In the genomic region with DNA sequence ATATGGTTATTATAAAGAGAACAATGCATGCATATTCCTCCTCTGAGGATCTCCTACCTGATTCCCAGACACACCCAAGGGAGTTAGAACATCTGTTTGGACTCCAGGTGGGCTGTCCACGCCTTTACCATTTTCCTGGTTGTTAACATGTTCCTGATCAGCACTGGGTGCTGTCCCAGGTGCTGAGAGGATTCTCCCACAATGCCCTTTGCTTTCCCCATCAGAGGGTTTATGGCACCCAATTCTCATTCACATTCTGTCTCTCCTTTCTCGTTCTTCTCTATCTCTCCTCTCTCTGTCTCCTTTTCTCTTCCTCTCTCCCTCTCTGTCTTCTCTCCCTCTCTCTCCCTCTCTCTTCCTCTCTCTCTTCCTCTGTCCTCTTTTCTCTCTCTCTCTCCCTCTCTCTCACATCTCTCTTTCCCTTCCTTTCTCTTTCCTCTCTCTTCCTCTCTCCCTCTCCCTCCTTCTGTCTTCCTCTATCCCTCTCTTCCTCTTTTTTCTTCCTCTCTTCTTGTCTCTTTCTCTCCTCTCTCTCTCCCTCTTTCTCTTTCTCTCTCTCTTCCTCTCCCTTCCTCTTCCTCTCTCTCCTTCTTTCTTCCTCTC, we compare ENCODE assay signal across 22 cellular contexts. TPM values are rescaled to one million over a fixed set of nuclear protein-coding genes. Genes with fewer than 3 reads are reported as not detected.
DNase-seq lines count a peak whose midpoint lies in the region; ATAC-seq, FAIRE-seq and TF ChIP-seq lines count a peak whose summit lies in the region.
"Had no signal": no experiment of that assay in that cellular context is flagged by ENCODE, and none has a peak within 500 bp of the region (broad histone marks: within the 10 kb centered on the region; RNA-seq: fewer than 3 reads in every experiment).

No MANE protein-coding gene starts in this region.

- no peaks in the 10 kb centered on the region for H3K36me3 ChIP-seq in GM23338 (ENCODE audit: insufficient read depth)
- H3K36me3 ChIP-seq: adrenal gland, heart left ventricle, lower lobe of right lung, pancreas, transverse colon had no signal

- CTCF ChIA-PET in A549 (lab: Yijun Ruan, JAX), result interaction anchor here (1.1 to 1.3 kb wide), 2 partner anchors 9 to 33 kb away, joined by 3 read pairs; a partner anchor contains a TSS
- CTCF ChIA-PET in activated CD8-positive, alpha-beta T cell treated with anti-CD3 and anti-CD28 coated beads, Interleukin-2, amount 10 ng/mL, durations not matched to agents 7 days and 5 days (lab: Charles Lee), result interaction anchor here (0.8 kb wide), 1 partner anchor 15 kb away, joined by 5 read pairs; no protein-coding TSS in a partner anchor

- H3K9me3 ChIP-seq in A549, result no peaks in the 10 kb centered on the region
- H3K9me3 ChIP-seq: adrenal gland, heart left ventricle, lower lobe of right lung, pancreas, transverse colon had no signal

- H3K4me3 ChIP-seq in A549, result no peak overlapping the region
- no peak overlapping the region for H3K4me3 ChIP-seq in GM23338
- H3K4me3 ChIP-seq: adrenal gland, heart left ventricle, lower lobe of right lung, pancreas, transverse colon had no signal

- H3K27ac ChIP-seq in A549 (no peak overlapping the region), GM23338 (ENCODE audit: low read depth) (no peak overlapping the region)
- H3K27ac ChIP-seq: adrenal gland, heart left ventricle, lower lobe of right lung, pancreas, transverse colon had no signal

- H3K9me3 Mint-ChIP-seq in GM23338 (peaks cover 3% of the 10 kb centered on the region; the same call in 1 of the 3 replicates), glutamatergic neuron (ENCODE audit: unreplicated experiment) (peaks cover 9% of the 10 kb centered on the region)
- H3K9me3 Mint-ChIP-seq in activated CD8-positive, alpha-beta T cell treated with anti-CD3 and anti-CD28 coated beads, Interleukin-2, amount 10 ng/mL, durations not matched to agents 7 days and 5 days (ENCODE audit: insufficient read depth), result no peaks in the 10 kb centered on the region
- H3K9me3 Mint-ChIP-seq: activated T-cell treated with anti-CD3 and anti-CD28 coated beads, Interleukin-2, amount 50 U/mL, for 4 hours; nephron had no signal

- H2AFZ ChIP-seq in GM23338, result no peak overlapping the region

- WGBS in A549 (ENCODE audit: missing lambda C conversion rate), result 9% methylated on average over 2 of the region's 2 CpGs

- H4K20me1 ChIP-seq in GM23338 (replicated peaks; ENCODE audit: insufficient read depth), result peaks cover 11% of the 10 kb centered on the region; the same call in 1 of the 2 replicates

- TF ChIP-seq CTCF in A549 (IDR thresholded peaks at IDR 0.05), result no peak
- no peak for TF ChIP-seq CTCF in GM23338 (conservative IDR thresholded peaks at IDR 0.05; ENCODE audit: low read depth in 2 of 2)
- TF ChIP-seq CTCF in glutamatergic neuron (IDR thresholded peaks at IDR 0.05; ENCODE audit: partially characterized antibody, unreplicated experiment), result no peak

- DNase-seq in A549 (ENCODE audit: low read depth in 1 of 2, low spot score in 1 of 2) (no peak), GM23338 (ENCODE audit: low spot score) (peak; percentile 60), glutamatergic neuron (no peak), AG08395 (ENCODE audit: low spot score) (no peak), DMS153 (lab: John Stamatoyannopoulos, UW) (no peak), pons (ENCODE audit: low spot score) (no peak)
- DNase-seq in activated CD8-positive, alpha-beta T cell treated with anti-CD3 and anti-CD28 coated beads, Interleukin-2, amount 10 ng/mL, durations not matched to agents 7 days and 5 days, result peak; percentile 44
- DNase-seq: activated CD4-positive, CD25-positive, alpha-beta regulatory T cell treated with anti-CD3 and anti-CD28 coated beads, Interleukin-2, amount 50 U/mL, for 72 hours; activated T-cell treated with anti-CD3 and anti-CD28 coated beads, Interleukin-2, amount 50 U/mL, for 4 hours; adrenal gland; effector CD8-positive, alpha-beta T cell; Kasumi-1; lower lobe of right lung; NCI-H526 treated with DMSO at 0.1 percent for 48 hours; pancreas; T-helper 17 cell; transverse colon had no signal

- H3K4me1 ChIP-seq in A549, result peaks cover 28% of the 10 kb centered on the region
- H3K4me1 ChIP-seq in GM23338 (ENCODE audit: insufficient read depth), result no peaks in the 10 kb centered on the region; the same call in 1 of the 2 replicates
- H3K4me1 ChIP-seq: pancreas had no signal

- no peak overlapping the region for H3K27ac Mint-ChIP-seq in GM23338
- H3K27ac Mint-ChIP-seq in activated CD8-positive, alpha-beta T cell treated with anti-CD3 and anti-CD28 coated beads, Interleukin-2, amount 10 ng/mL, durations not matched to agents 7 days and 5 days, result no peak overlapping the region
- H3K27ac Mint-ChIP-seq in glutamatergic neuron (ENCODE audit: unreplicated experiment), result no peak overlapping the region
- H3K27ac Mint-ChIP-seq: CD14-positive monocyte, nephron, T-helper 17 cell had no signal

- H3K4me2 ChIP-seq in A549, result no peak overlapping the region
- no peak overlapping the region for H3K4me2 ChIP-seq in GM23338

- peaks cover 14% of the 10 kb centered on the region for H3K79me2 ChIP-seq in GM23338 (replicated peaks; ENCODE audit: insufficient read depth)

- H3K27me3 Mint-ChIP-seq in GM23338 (ENCODE audit: insufficient read depth, low read depth, poor library complexity), result peaks cover 58% of the 10 kb centered on the region
- peaks cover 43% of the 10 kb centered on the region for H3K27me3 Mint-ChIP-seq in activated CD8-positive, alpha-beta T cell treated with anti-CD3 and anti-CD28 coated beads, Interleukin-2, amount 10 ng/mL, durations not matched to agents 7 days and 5 days (ENCODE audit: low read depth)
- H3K27me3 Mint-ChIP-seq in glutamatergic neuron (ENCODE audit: unreplicated experiment), result peaks cover 33% of the 10 kb centered on the region

- peaks cover 26% of the 10 kb centered on the region for H3K4me1 Mint-ChIP-seq in GM23338
- peaks cover 26% of the 10 kb centered on the region for H3K4me1 Mint-ChIP-seq in activated CD8-positive, alpha-beta T cell treated with anti-CD3 and anti-CD28 coated beads, Interleukin-2, amount 10 ng/mL, durations not matched to agents 7 days and 5 days (ENCODE audit: low read depth)
- H3K4me1 Mint-ChIP-seq in glutamatergic neuron (ENCODE audit: low read depth, unreplicated experiment), result peaks cover 6% of the 10 kb centered on the region

- POLR2A ChIA-PET in A549 (lab: Yijun Ruan, JAX), result no interaction called here
- POLR2A ChIA-PET in activated CD8-positive, alpha-beta T cell treated with anti-CD3 and anti-CD28 coated beads, Interleukin-2, amount 10 ng/mL, durations not matched to agents 7 days and 5 days (lab: Charles Lee), result no interaction called here

- no peak for ATAC-seq in A549
- no peak for ATAC-seq in GM23338
- ATAC-seq in activated CD8-positive, alpha-beta T cell treated with anti-CD3 and anti-CD28 coated beads, Interleukin-2, amount 10 ng/mL, durations not matched to agents 7 days and 5 days, result no peak
- ATAC-seq: activated T-cell treated with anti-CD3 and anti-CD28 coated beads, Interleukin-2, amount 50 U/mL, for 4 hours; heart left ventricle; lower lobe of right lung; pancreas; T-helper 17 cell had no signal

- no peak for TF ChIP-seq POLR2A in A549 (IDR thresholded peaks at IDR 0.05; ENCODE audit: low read length)

- no peak for TF ChIP-seq EP300 in A549 (IDR thresholded peaks at IDR 0.05)

- FAIRE-seq in A549 (lab: Jason Lieb, UNC), result no peak
- FAIRE-seq: GM12891, pancreas had no signal

- no peaks in the 10 kb centered on the region; the same call in 2 of the 3 replicates for H3K36me3 Mint-ChIP-seq in GM23338 (ENCODE audit: low read depth)
- peaks cover 5% of the 10 kb centered on the region for H3K36me3 Mint-ChIP-seq in activated CD8-positive, alpha-beta T cell treated with anti-CD3 and anti-CD28 coated beads, Interleukin-2, amount 10 ng/mL, durations not matched to agents 7 days and 5 days (ENCODE audit: low read depth)
- H3K36me3 Mint-ChIP-seq in glutamatergic neuron (ENCODE audit: unreplicated experiment), result no peaks in the 10 kb centered on the region

- no peak overlapping the region for H3K4me3 Mint-ChIP-seq in GM23338
- no peak overlapping the region for H3K4me3 Mint-ChIP-seq in activated CD8-positive, alpha-beta T cell treated with anti-CD3 and anti-CD28 coated beads, Interleukin-2, amount 10 ng/mL, durations not matched to agents 7 days and 5 days
- peak overlapping the region; percentile 12 for H3K4me3 Mint-ChIP-seq in glutamatergic neuron (ENCODE audit: unreplicated experiment)
- H3K4me3 Mint-ChIP-seq: activated T-cell treated with anti-CD3 and anti-CD28 coated beads, Interleukin-2, amount 50 U/mL, for 4 hours; nephron; T-helper 17 cell had no signal

- H3F3A ChIP-seq in GM23338 (replicated peaks; ENCODE audit: low read depth), result peaks cover 12% of the 10 kb centered on the region; the same call in 1 of the 2 replicates

- H3K27me3 ChIP-seq in GM23338 (ENCODE audit: insufficient read depth), result peaks cover 60% of the 10 kb centered on the region
- H3K27me3 ChIP-seq: pancreas had no signal

- no peak for TF ChIP-seq RAD21 in A549 (conservative IDR thresholded peaks at IDR 0.05 in 1 of 2, IDR thresholded peaks at IDR 0.05 in 1 of 2)

- H3K9me2 ChIP-seq in GM23338 (ENCODE audit: insufficient read depth), result no peaks in the 10 kb centered on the region

RNA-seq across cellular contexts. Expression of a gene that starts 3.3 kb away (rescaled TPM):
- polyA plus RNA-seq in A549 (2011; rRNA removed) (10.6 and 10.7 TPM in 2 replicates), A549 (2017; fragmentation: RNase III; extraction: RNeasy Plus Mini Kit Qiagen cat#74134 plus additional on column Dnase treatment) (11.3 to 13.0 TPM (median 12.8 TPM) in 3 replicates), GM23338 (2016; fragmentation: Nextera tagmentation; extraction: Ambion mirVana) (23.0 and 28.0 TPM in 2 replicates)
- 14.8 and 17.3 TPM in 2 replicates for polyA plus RNA-seq in A549 (2012; cell fraction: cytosol; rRNA removed)
- 30.0 and 32.8 TPM in 2 replicates for polyA plus RNA-seq in A549 (2012; cell fraction: nucleus; rRNA removed)
- 22.1 and 29.9 TPM in 2 replicates for polyA minus RNA-seq in A549 (2011; rRNA and poly(A)+ RNA removed)
- 32.3 and 36.5 TPM in 2 replicates for total RNA-seq in GM23338 (2014; rRNA removed; shearing (Covaris generic))
- total RNA-seq in activated CD8-positive, alpha-beta T cell treated with anti-CD3 and anti-CD28 coated beads, Interleukin-2, amount 10 ng/mL, durations not matched to agents 7 days and 5 days, result 10 to 100 TPM; 30.9 to 33.1 TPM
- 17.9 TPM for total RNA-seq in glutamatergic neuron (ENCODE audit: unreplicated experiment)

RNA-seq across cellular contexts. Expression of a gene that starts 9.5 kb away (rescaled TPM):
- 3.8 and 5.3 TPM in 2 replicates for polyA plus RNA-seq in A549 (2011; rRNA removed)
- polyA plus RNA-seq in A549 (2012; cell fraction: cytosol; rRNA removed), result 4.5 and 6.0 TPM in 2 replicates
- polyA plus RNA-seq in A549 (2012; cell fraction: nucleus; rRNA removed), result 12.4 and 13.7 TPM in 2 replicates
- polyA plus RNA-seq in A549 (2017; fragmentation: RNase III; extraction: RNeasy Plus Mini Kit Qiagen cat#74134 plus additional on column Dnase treatment), result 3.5 to 3.8 TPM (median 3.7 TPM) in 3 replicates
- polyA minus RNA-seq in A549 (2011; rRNA and poly(A)+ RNA removed), result 2.4 and 3.8 TPM in 2 replicates
- total RNA-seq in GM23338 (2014; rRNA removed; shearing (Covaris generic)), result 40.6 and 47.5 TPM in 2 replicates
- polyA plus RNA-seq in GM23338 (2016; fragmentation: Nextera tagmentation; extraction: Ambion mirVana), result 51.2 and 61.3 TPM in 2 replicates
- total RNA-seq in activated CD8-positive, alpha-beta T cell treated with anti-CD3 and anti-CD28 coated beads, Interleukin-2, amount 10 ng/mL, durations not matched to agents 7 days and 5 days, result 1 to 10 TPM; 4.9 to 8.6 TPM
- 114 TPM for total RNA-seq in glutamatergic neuron (ENCODE audit: unreplicated experiment)

RNA-seq across cellular contexts. Expression of a gene that starts 28.1 kb away (rescaled TPM):
- polyA plus RNA-seq in A549 (2011; rRNA removed) (0.08 and 0.17 TPM in 2 replicates), A549 (2017; fragmentation: RNase III; extraction: RNeasy Plus Mini Kit Qiagen cat#74134 plus additional on column Dnase treatment) (0.08 to 0.12 TPM in 2 of 3 replicates, not detected in the other), GM23338 (2016; fragmentation: Nextera tagmentation; extraction: Ambion mirVana) (1.3 TPM in 2 replicates)
- polyA plus RNA-seq in A549 (2012; cell fraction: cytosol; rRNA removed), result 0.07 and 0.25 TPM in 2 replicates
- 0.54 and 0.87 TPM in 2 replicates for polyA plus RNA-seq in A549 (2012; cell fraction: nucleus; rRNA removed)
- polyA minus RNA-seq in A549 (2011; rRNA and poly(A)+ RNA removed), result 0.24 TPM in 1 of 2 replicates, not detected in the other
- 0.17 TPM in 1 of 2 replicates, not detected in the other for total RNA-seq in GM23338 (2014; rRNA removed; shearing (Covaris generic))
- under 1 TPM; 0.39 to 0.58 TPM for total RNA-seq in activated CD8-positive, alpha-beta T cell treated with anti-CD3 and anti-CD28 coated beads, Interleukin-2, amount 10 ng/mL, durations not matched to agents 7 days and 5 days
- 0.42 TPM for total RNA-seq in glutamatergic neuron (ENCODE audit: unreplicated experiment)
- total RNA-seq: fibroblast of villous mesenchyme had no signal

RNA-seq across cellular contexts. Expression of a gene that starts 51.2 kb away (rescaled TPM):
- polyA plus RNA-seq in A549 (2011; rRNA removed), result 18.0 and 22.0 TPM in 2 replicates
- 64.3 and 73.9 TPM in 2 replicates for polyA plus RNA-seq in A549 (2012; cell fraction: cytosol; rRNA removed)
- 423 and 463 TPM in 2 replicates for polyA plus RNA-seq in A549 (2012; cell fraction: nucleus; rRNA removed)
- 62.1 to 70.3 TPM (median 70.2 TPM) in 3 replicates for polyA plus RNA-seq in A549 (2017; fragmentation: RNase III; extraction: RNeasy Plus Mini Kit Qiagen cat#74134 plus additional on column Dnase treatment)
- 19.0 and 20.4 TPM in 2 replicates for polyA minus RNA-seq in A549 (2011; rRNA and poly(A)+ RNA removed)
- 57.4 and 83.9 TPM in 2 replicates for total RNA-seq in GM23338 (2014; rRNA removed; shearing (Covaris generic))
- polyA plus RNA-seq in GM23338 (2016; fragmentation: Nextera tagmentation; extraction: Ambion mirVana), result 33.2 and 33.3 TPM in 2 replicates
- total RNA-seq in activated CD8-positive, alpha-beta T cell treated with anti-CD3 and anti-CD28 coated beads, Interleukin-2, amount 10 ng/mL, durations not matched to agents 7 days and 5 days, result 100 to 1,000 TPM; 137 to 142 TPM
- total RNA-seq in glutamatergic neuron (ENCODE audit: unreplicated experiment), result 150 TPM

Comparison
In these comparisons a context has a peak if more than half of its experiments do, and no peak if none do; other contexts are left out.
1. DNase-seq: peak in GM23338 (single experiment) and activated CD8-positive, alpha-beta T cell treated with anti-CD3 and anti-CD28 coated beads, Interleukin-2, amount 10 ng/mL, durations not matched to agents 7 days and 5 days (single experiment); none in A549 (0 of 2), glutamatergic neuron (single experiment), AG08395 (single experiment), DMS153 (single experiment) and pons (single experiment).